11 cellular contexts compared by ENCODE assay signal in genomic region chr3:134903840-134904239, GRCh38.
DNase-seq lines count a peak whose midpoint lies in the region; ATAC-seq and TF ChIP-seq lines count a peak whose summit lies in the region.
"Had no signal": no experiment of that assay in that cellular context is flagged by ENCODE, and none has a peak within 500 bp of the region (broad histone marks: within the 10 kb centered on the region; RNA-seq: fewer than 3 reads in every experiment).

No MANE protein-coding gene starts in this region.

- intact Hi-C loops in natural killer cell (cut with micrococcal nuclease) (no loop called here), upper lobe of right lung (cut with DNase I) (no loop called here)

- H3K4me1 ChIP-seq in upper lobe of right lung: no peaks in the 10 kb centered on the region

- H3K27me3 ChIP-seq in upper lobe of right lung: no peaks in the 10 kb centered on the region

- H3K27ac ChIP-seq in upper lobe of right lung: no peak overlapping the region
- H3K27ac ChIP-seq: SK-N-MC had no signal

- in situ Hi-C loops in KBM-7 (cut with MboI; ENCODE audit: low pct_unique_long_range_greater_than_20kb, low sequenced_read_pairs): no loop called here

- no peaks in the 10 kb centered on the region for H3K9me3 ChIP-seq in upper lobe of right lung

- TF ChIP-seq CTCF in natural killer cell (IDR thresholded peaks at IDR 0.05) (no peak), upper lobe of right lung (IDR thresholded peaks at IDR 0.05) (no peak)

- H3K4me3 Mint-ChIP-seq in natural killer cell: peak overlapping the region; percentile 68
- H3K4me3 Mint-ChIP-seq: stimulated activated naive CD8-positive, alpha-beta T cell treated with anti-CD3 and anti-CD28 coated beads, Interleukin-15, Interleukin-2, amounts not matched to agents 100 ng/mL and 50 ng/mL, for 24 hours had no signal

- H3K27me3 Mint-ChIP-seq in natural killer cell (ENCODE audit: low read depth in 2 of 2): peaks cover 18% of the 10 kb centered on the region in 2 donors
- H3K27me3 Mint-ChIP-seq: stimulated activated naive CD8-positive, alpha-beta T cell treated with anti-CD3 and anti-CD28 coated beads, Interleukin-15, Interleukin-2, amounts not matched to agents 100 ng/mL and 50 ng/mL, for 24 hours had no signal

- no peaks in the 10 kb centered on the region for H3K36me3 Mint-ChIP-seq in natural killer cell

- no peak overlapping the region for H3K4me3 ChIP-seq in upper lobe of right lung
- H3K4me3 ChIP-seq: SK-N-MC had no signal

- POLR2A ChIA-PET in HEK293T (lab: Yijun Ruan, JAX): no interaction called here

- H3K27ac Mint-ChIP-seq in natural killer cell: peak overlapping the region in 1 of 2 donors; percentile 60
- H3K27ac Mint-ChIP-seq: stimulated activated naive CD8-positive, alpha-beta T cell treated with anti-CD3 and anti-CD28 coated beads, Interleukin-15, Interleukin-2, amounts not matched to agents 100 ng/mL and 50 ng/mL, for 24 hours had no signal

- no peaks in the 10 kb centered on the region for H3K9me3 Mint-ChIP-seq in natural killer cell
- H3K9me3 Mint-ChIP-seq: stimulated activated naive CD8-positive, alpha-beta T cell treated with anti-CD3 and anti-CD28 coated beads, Interleukin-15, Interleukin-2, amounts not matched to agents 100 ng/mL and 50 ng/mL, for 24 hours had no signal

- DNase-seq in natural killer cell (no peak), upper lobe of right lung (no peak), HEK293T (ENCODE audit: extremely low spot score) (no peak), NCI-H1694 treated with DMSO at 0.1 percent for 48 hours (lab: John Stamatoyannopoulos, UW) (no peak), KBM-7 (no peak)
- DNase-seq: amniotic stem cell had no signal

- H3K4me1 Mint-ChIP-seq in natural killer cell: peaks cover 27 to 28% of the 10 kb centered on the region in 2 donors

- ATAC-seq in GM19025 (IDR thresholded peaks at IDR 0.05; ENCODE audit: low read depth, unreplicated experiment): peak; percentile 11
- ATAC-seq in GM21723 (IDR thresholded peaks at IDR 0.05; ENCODE audit: unreplicated experiment): peak; percentile 44
- peak; percentile 33 for ATAC-seq in HG03159 (IDR thresholded peaks at IDR 0.05; ENCODE audit: unreplicated experiment)
- peak in 1 of 3 donors; percentile 11 for ATAC-seq in natural killer cell
- no peak for ATAC-seq in upper lobe of right lung

- H3K36me3 ChIP-seq in upper lobe of right lung: no peaks in the 10 kb centered on the region

- CTCF ChIA-PET in HEK293T (lab: Yijun Ruan, JAX): no interaction called here

TF ChIP-seq in HEK293T, 16 proteins besides CTCF, POLR2A, EP300 and RAD21:
- TF ChIP-seq ELF4 (IDR thresholded peaks at IDR 0.05) (no peak), SUZ12 (IDR thresholded peaks at IDR 0.05) (no peak), FOXK2 (IDR thresholded peaks at IDR 0.05) (no peak), ARNT (IDR thresholded peaks at IDR 0.05) (no peak), FOXA1 (IDR thresholded peaks at IDR 0.05) (no peak), HDGF (IDR thresholded peaks at IDR 0.05; ENCODE audit: borderline replicate concordance) (no peak), BHLHE40 (IDR thresholded peaks at IDR 0.05; ENCODE audit: borderline replicate concordance) (no peak), L3MBTL2 (conservative IDR thresholded peaks at IDR 0.05) (no peak), PKNOX1 (IDR thresholded peaks at IDR 0.05) (no peak), FOXM1 (IDR thresholded peaks at IDR 0.05; ENCODE audit: borderline replicate concordance) (no peak), TARDBP (IDR thresholded peaks at IDR 0.05) (no peak), LEF1 (IDR thresholded peaks at IDR 0.05; ENCODE audit: borderline replicate concordance) (no peak), NFRKB (IDR thresholded peaks at IDR 0.05) (no peak), ZNF384 (IDR thresholded peaks at IDR 0.05) (no peak)
